ENCODE assay signal across 17 cellular contexts in genomic region chr19:23776507-23777205, GRCh38. TPM values are rescaled to one million over a fixed set of nuclear protein-coding genes. Genes with fewer than 3 reads are reported as not detected.
A peak's percentile ranks its signal among the peaks of the same experiment; 100 is the strongest.
DNase-seq lines count a peak whose midpoint lies in the region; TF ChIP-seq lines count a peak whose summit lies in the region.
"Had no signal": no experiment of that assay in that cellular context is flagged by ENCODE, and none has a peak within 500 bp of the region (broad histone marks: within the 10 kb centered on the region; RNA-seq: fewer than 3 reads in every experiment).

No MANE protein-coding gene starts in this region.

- H2AFZ ChIP-seq in Loucy (ENCODE audit: low read length) = no peak overlapping the region
- H2AFZ ChIP-seq in PC-9 = no peak overlapping the region

- H3K9me2 ChIP-seq in Loucy (replicated peaks; ENCODE audit: low read depth, low read length) (no peaks in the 10 kb centered on the region), PC-9 (ENCODE audit: insufficient read depth) (no peaks in the 10 kb centered on the region)

- no peak overlapping the region for H3K4me3 Mint-ChIP-seq in activated naive CD4-positive, alpha-beta T cell treated with anti-CD3 and anti-CD28 coated beads, Interleukin-2, amount 50 U/mL, for 24 hours
- H3K4me3 Mint-ChIP-seq in activated naive CD4-positive, alpha-beta T cell treated with anti-CD3 and anti-CD28 coated beads, Interleukin-2, amount 10 ng/mL, durations not matched to agents 7 days and 5 days = no peak overlapping the region

- TF ChIP-seq EP300 in esophagus muscularis mucosa (IDR thresholded peaks at IDR 0.05) (no peak), suprapubic skin (IDR thresholded peaks at IDR 0.05) (no peak)

- POLR2A ChIA-PET in PC-9 (lab: Charles Lee; ENCODE audit: unreplicated experiment) = no interaction called here

- no peaks in the 10 kb centered on the region; the same call in 1 of the 2 replicates for H3K9me3 ChIP-seq in Loucy (ENCODE audit: insufficient read depth, low read depth, low read length)
- no peaks in the 10 kb centered on the region for H3K9me3 ChIP-seq in esophagus muscularis mucosa
- no peaks in the 10 kb centered on the region for H3K9me3 ChIP-seq in suprapubic skin
- peaks cover 44% of the 10 kb centered on the region for H3K9me3 ChIP-seq in PC-9 (ENCODE audit: insufficient read depth, low read depth)

- no peak overlapping the region for H3K9ac ChIP-seq in Loucy (ENCODE audit: low read depth, low read length, poor library complexity, severe bottlenecking)

- H3F3A ChIP-seq in Loucy (ENCODE audit: low read depth) (no peaks in the 10 kb centered on the region), PC-9 (ENCODE audit: insufficient read depth, low read depth) (0 out of 2 replicates have a peak, but pooled peaks cover 5% of the 10 kb centered on the region)

- no peaks in the 10 kb centered on the region for H3K79me2 ChIP-seq in Loucy (ENCODE audit: insufficient read depth, low read length)
- peaks cover 11% of the 10 kb centered on the region; the same call in 1 of the 2 replicates for H3K79me2 ChIP-seq in PC-9 (ENCODE audit: low read depth)

- H3K36me3 ChIP-seq in Loucy (ENCODE audit: insufficient read depth, low read length) = peaks cover 7% of the 10 kb centered on the region; the same call in 1 of the 2 replicates
- H3K36me3 ChIP-seq in esophagus muscularis mucosa = peaks cover 0 to 9% (median 0%) of the 10 kb centered on the region in 4 donors
- peaks cover 3% of the 10 kb centered on the region for H3K36me3 ChIP-seq in suprapubic skin
- peaks cover 70% of the 10 kb centered on the region for H3K36me3 ChIP-seq in PC-9 (ENCODE audit: low read depth)

- peak overlapping the region; percentile 31 for H3K27ac Mint-ChIP-seq in activated naive CD4-positive, alpha-beta T cell treated with anti-CD3 and anti-CD28 coated beads, Interleukin-2, amount 50 U/mL, for 24 hours
- no peak overlapping the region for H3K27ac Mint-ChIP-seq in activated naive CD4-positive, alpha-beta T cell treated with anti-CD3 and anti-CD28 coated beads, Interleukin-2, amount 10 ng/mL, durations not matched to agents 7 days and 5 days

- H3K4me3 ChIP-seq in Loucy (ENCODE audit: low read length, poor library complexity, severe bottlenecking) (no peak overlapping the region), esophagus muscularis mucosa (no peak overlapping the region), suprapubic skin (no peak overlapping the region), PC-9 (no peak overlapping the region)
- H3K4me3 ChIP-seq: A549, K562 had no signal

- H3K4me1 ChIP-seq in Loucy (ENCODE audit: insufficient read depth, low read length, poor library complexity, severe bottlenecking) (peaks cover 7% of the 10 kb centered on the region), esophagus muscularis mucosa (no peaks in the 10 kb centered on the region), suprapubic skin (peaks cover 3% of the 10 kb centered on the region), PC-9 (replicated peaks; ENCODE audit: insufficient read depth) (0 out of 2 replicates have a peak, but pooled peaks cover 16% of the 10 kb centered on the region)
- H3K4me1 ChIP-seq: A549 had no signal

- BruUV-seq in PC-9 (replicated peaks; lab: Mats Ljungman, UMichigan) = no TSS peak

- WGBS in esophagus muscularis mucosa = 80% methylated on average over 1 of the region's 2 CpGs
- WGBS in suprapubic skin = 91% methylated on average over 2 of the region's 2 CpGs

- H3K4me1 Mint-ChIP-seq in activated naive CD4-positive, alpha-beta T cell treated with anti-CD3 and anti-CD28 coated beads, Interleukin-2, amount 50 U/mL, for 24 hours = peaks cover 12% of the 10 kb centered on the region
- H3K4me1 Mint-ChIP-seq in activated naive CD4-positive, alpha-beta T cell treated with anti-CD3 and anti-CD28 coated beads, Interleukin-2, amount 10 ng/mL, durations not matched to agents 7 days and 5 days = peaks cover 9% of the 10 kb centered on the region

- intact Hi-C loops in esophagus muscularis mucosa (cut with DNase I) = no loop called here
- intact Hi-C loops in PC-9 (cut with micrococcal nuclease; ENCODE audit: unreplicated experiment) = no loop called here

- no peaks in the 10 kb centered on the region for H3K9me3 Mint-ChIP-seq in activated naive CD4-positive, alpha-beta T cell treated with anti-CD3 and anti-CD28 coated beads, Interleukin-2, amount 50 U/mL, for 24 hours
- H3K9me3 Mint-ChIP-seq in activated naive CD4-positive, alpha-beta T cell treated with anti-CD3 and anti-CD28 coated beads, Interleukin-2, amount 10 ng/mL, durations not matched to agents 7 days and 5 days = peaks cover 46% of the 10 kb centered on the region

- TF ChIP-seq CTCF in Loucy (conservative IDR thresholded peaks at IDR 0.05; ENCODE audit: low read length) = 0 out of 2 replicates have a peak, but pooled peaks have one; percentile 23
- no peak for TF ChIP-seq CTCF in esophagus muscularis mucosa (IDR thresholded peaks at IDR 0.05)
- TF ChIP-seq CTCF in suprapubic skin (IDR thresholded peaks at IDR 0.05) = no peak
- no peak for TF ChIP-seq CTCF in PC-9 (conservative IDR thresholded peaks at IDR 0.05)

- H4K20me1 ChIP-seq in Loucy (ENCODE audit: insufficient read depth, low read length, poor library complexity, severe bottlenecking) = no peaks in the 10 kb centered on the region
- no peaks in the 10 kb centered on the region for H4K20me1 ChIP-seq in PC-9 (ENCODE audit: insufficient read depth)

- H3K27me3 ChIP-seq in Loucy (ENCODE audit: insufficient read depth, low read length, poor library complexity, severe bottlenecking) (no peaks in the 10 kb centered on the region), esophagus muscularis mucosa (no peaks in the 10 kb centered on the region), suprapubic skin (no peaks in the 10 kb centered on the region), PC-9 (ENCODE audit: insufficient read depth, low read depth) (no peaks in the 10 kb centered on the region)

- CTCF ChIA-PET in activated naive CD4-positive, alpha-beta T cell treated with anti-CD3 and anti-CD28 coated beads, Interleukin-2, amount 10 ng/mL, durations not matched to agents 7 days and 5 days (lab: Charles Lee) = no interaction called here
- CTCF ChIA-PET in PC-9 (lab: Charles Lee) = no interaction called here

- peaks cover 9% of the 10 kb centered on the region for H3K36me3 Mint-ChIP-seq in activated naive CD4-positive, alpha-beta T cell treated with anti-CD3 and anti-CD28 coated beads, Interleukin-2, amount 50 U/mL, for 24 hours
- H3K36me3 Mint-ChIP-seq in activated naive CD4-positive, alpha-beta T cell treated with anti-CD3 and anti-CD28 coated beads, Interleukin-2, amount 10 ng/mL, durations not matched to agents 7 days and 5 days = peaks cover 57% of the 10 kb centered on the region

- H3K4me2 ChIP-seq in Loucy (ENCODE audit: low read depth, low read length, poor library complexity, severe bottlenecking) (no peak overlapping the region), PC-9 (no peak overlapping the region)
- H3K4me2 ChIP-seq: A549 had no signal

- no peak for DNase-seq in activated naive CD4-positive, alpha-beta T cell treated with anti-CD3 and anti-CD28 coated beads, Interleukin-2, amount 10 ng/mL, durations not matched to agents 7 days and 5 days
- peak; percentile 70 for DNase-seq in esophagus muscularis mucosa (ENCODE audit: extremely low spot score)
- DNase-seq in suprapubic skin (ENCODE audit: low spot score in 2 of 2) = peak in 1 of 2 donors; percentile 31
- no peak for DNase-seq in activated gamma-delta T cell (lab: John Stamatoyannopoulos, UW)
- DNase-seq in 8988T = no peak
- DNase-seq in PC-9 = no peak
- DNase-seq: GOT3, NCI-H187 treated with DMSO at 0.1 percent for 48 hours, NCI-H2227 treated with DMSO at 0.1 percent for 48 hours, NCI-H510A treated with DMSO at 0.1 percent for 48 hours, PC-3, SIG-M5 had no signal

- TF ChIP-seq POLR2A in esophagus muscularis mucosa (IDR thresholded peaks at IDR 0.05; ENCODE audit: low read depth) (no peak), suprapubic skin (IDR thresholded peaks at IDR 0.05) (no peak)

- H3K27ac ChIP-seq in esophagus muscularis mucosa (replicated peaks in 1 of 4) (no peak overlapping the region), suprapubic skin (peak overlapping the region; percentile 19), PC-9 (no peak overlapping the region)
- H3K27ac ChIP-seq: A549, RWPE1 had no signal

- no peaks in the 10 kb centered on the region for H3K27me3 Mint-ChIP-seq in activated naive CD4-positive, alpha-beta T cell treated with anti-CD3 and anti-CD28 coated beads, Interleukin-2, amount 50 U/mL, for 24 hours
- no peaks in the 10 kb centered on the region for H3K27me3 Mint-ChIP-seq in activated naive CD4-positive, alpha-beta T cell treated with anti-CD3 and anti-CD28 coated beads, Interleukin-2, amount 10 ng/mL, durations not matched to agents 7 days and 5 days

RNA-seq across cellular contexts. Expression of gene ZNF681, which starts 18.0 kb away (rescaled TPM):
- total RNA-seq in esophagus muscularis mucosa = 1 to 10 TPM in 1 of 4 donors, under 1 TPM in 3; 0.65 to 1.1 (median 0.91) TPM
- 1 to 10 TPM; 2.5 to 5.9 (median 2.7) TPM for total RNA-seq in suprapubic skin
- 1.9 and 2.4 TPM in 2 replicates for total RNA-seq in PC-9 (2021)
